In the genomic region with DNA sequence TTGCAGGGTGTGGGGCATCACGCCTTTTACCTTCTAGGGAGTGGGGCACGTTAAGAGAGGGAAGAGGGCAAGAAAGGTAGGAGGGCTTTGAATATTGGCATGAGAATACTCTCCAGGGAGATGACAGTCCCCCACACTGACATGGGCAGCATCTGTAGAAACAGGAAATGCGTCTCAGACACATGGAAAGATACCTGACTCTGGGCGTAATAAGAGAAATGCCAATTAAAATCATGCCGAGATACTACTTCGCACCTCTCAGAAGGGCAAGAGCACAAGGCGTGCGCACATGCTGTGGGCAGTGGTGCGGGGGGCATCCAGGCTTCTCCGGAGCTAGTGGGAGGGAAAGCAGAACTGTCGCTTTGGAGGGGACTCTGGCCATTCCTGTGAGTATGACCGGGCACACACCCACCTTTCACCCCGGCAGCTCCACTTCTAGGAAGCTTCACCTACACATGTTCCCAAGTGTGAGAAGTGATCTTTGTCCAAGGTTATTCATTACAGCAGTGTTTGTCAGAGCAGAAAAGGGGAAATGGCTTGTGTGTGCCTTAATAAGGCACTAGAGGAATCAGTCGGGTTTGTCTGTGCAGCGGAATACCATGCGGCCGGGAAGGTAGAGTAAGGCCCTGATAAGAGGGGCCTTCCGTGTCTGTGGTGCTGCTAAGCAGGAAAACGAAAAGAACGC, we compare ENCODE assay signal across 1 cellular context.
TF ChIP-seq lines count a peak whose summit lies in the region.

No MANE protein-coding gene starts in this region.

TF ChIP-seq in HepG2, 621 proteins besides CTCF, POLR2A, EP300 and RAD21 (continued from another document and continues in another):
- TF ChIP-seq ZBTB39 (CRISPR knock-in tag; IDR thresholded peaks at IDR 0.05) = no peak
- 0 out of 2 replicates have a peak, but pooled peaks have one; percentile 20 for TF ChIP-seq ELF3 (CRISPR knock-in tag; IDR thresholded peaks at IDR 0.05)
- peak; percentile 63 for TF ChIP-seq PAXIP1 (CRISPR knock-in tag; conservative IDR thresholded peaks at IDR 0.05)
- TF ChIP-seq ZMYM4 (CRISPR knock-in tag; IDR thresholded peaks at IDR 0.05) = 0 out of 2 replicates have a peak, but pooled peaks have one; percentile 24
- TF ChIP-seq ZNF687 (CRISPR knock-in tag; IDR thresholded peaks at IDR 0.05) = peak; percentile 49
- no peak for TF ChIP-seq IKZF1 (IDR thresholded peaks at IDR 0.05)
- peak; percentile 70 for TF ChIP-seq TBL1XR1 (IDR thresholded peaks at IDR 0.05; ENCODE audit: borderline replicate concordance, low read length, partially characterized antibody)
- TF ChIP-seq, protein P1, sequence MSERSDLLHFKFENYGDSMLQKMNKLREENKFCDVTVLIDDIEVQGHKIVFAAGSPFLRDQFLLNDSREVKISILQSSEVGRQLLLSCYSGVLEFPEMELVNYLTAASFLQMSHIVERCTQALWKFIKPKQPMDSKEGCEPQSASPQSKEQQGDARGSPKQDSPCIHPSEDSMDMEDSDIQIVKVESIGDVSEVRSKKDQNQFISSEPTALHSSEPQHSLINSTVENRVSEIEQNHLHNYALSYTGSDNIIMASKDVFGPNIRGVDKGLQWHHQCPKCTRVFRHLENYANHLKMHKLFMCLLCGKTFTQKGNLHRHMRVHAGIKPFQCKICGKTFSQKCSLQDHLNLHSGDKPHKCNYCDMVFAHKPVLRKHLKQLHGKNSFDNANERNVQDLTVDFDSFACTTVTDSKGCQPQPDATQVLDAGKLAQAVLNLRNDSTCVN (CRISPR knock-in tag; IDR thresholded peaks at IDR 0.05; ENCODE audit: borderline replicate concordance) = no peak
- peak; percentile 43; the same call in 1 of the 2 replicates for TF ChIP-seq TBX2 (CRISPR knock-in tag; IDR thresholded peaks at IDR 0.05; ENCODE audit: borderline replicate concordance)
- no peak for TF ChIP-seq ZNF446 (CRISPR knock-in tag; IDR thresholded peaks at IDR 0.05)
- no peak for TF ChIP-seq KLF12 (CRISPR knock-in tag; IDR thresholded peaks at IDR 0.05; ENCODE audit: borderline replicate concordance)
- 0 out of 2 replicates have a peak, but pooled peaks have one; percentile 3 for TF ChIP-seq ZBED4 (CRISPR knock-in tag; IDR thresholded peaks at IDR 0.05; ENCODE audit: borderline replicate concordance)
- peak; percentile 16; the same call in 1 of the 2 replicates for TF ChIP-seq NCOR1 (IDR thresholded peaks at IDR 0.05; ENCODE audit: borderline replicate concordance, low read length)
- TF ChIP-seq, protein P2, sequence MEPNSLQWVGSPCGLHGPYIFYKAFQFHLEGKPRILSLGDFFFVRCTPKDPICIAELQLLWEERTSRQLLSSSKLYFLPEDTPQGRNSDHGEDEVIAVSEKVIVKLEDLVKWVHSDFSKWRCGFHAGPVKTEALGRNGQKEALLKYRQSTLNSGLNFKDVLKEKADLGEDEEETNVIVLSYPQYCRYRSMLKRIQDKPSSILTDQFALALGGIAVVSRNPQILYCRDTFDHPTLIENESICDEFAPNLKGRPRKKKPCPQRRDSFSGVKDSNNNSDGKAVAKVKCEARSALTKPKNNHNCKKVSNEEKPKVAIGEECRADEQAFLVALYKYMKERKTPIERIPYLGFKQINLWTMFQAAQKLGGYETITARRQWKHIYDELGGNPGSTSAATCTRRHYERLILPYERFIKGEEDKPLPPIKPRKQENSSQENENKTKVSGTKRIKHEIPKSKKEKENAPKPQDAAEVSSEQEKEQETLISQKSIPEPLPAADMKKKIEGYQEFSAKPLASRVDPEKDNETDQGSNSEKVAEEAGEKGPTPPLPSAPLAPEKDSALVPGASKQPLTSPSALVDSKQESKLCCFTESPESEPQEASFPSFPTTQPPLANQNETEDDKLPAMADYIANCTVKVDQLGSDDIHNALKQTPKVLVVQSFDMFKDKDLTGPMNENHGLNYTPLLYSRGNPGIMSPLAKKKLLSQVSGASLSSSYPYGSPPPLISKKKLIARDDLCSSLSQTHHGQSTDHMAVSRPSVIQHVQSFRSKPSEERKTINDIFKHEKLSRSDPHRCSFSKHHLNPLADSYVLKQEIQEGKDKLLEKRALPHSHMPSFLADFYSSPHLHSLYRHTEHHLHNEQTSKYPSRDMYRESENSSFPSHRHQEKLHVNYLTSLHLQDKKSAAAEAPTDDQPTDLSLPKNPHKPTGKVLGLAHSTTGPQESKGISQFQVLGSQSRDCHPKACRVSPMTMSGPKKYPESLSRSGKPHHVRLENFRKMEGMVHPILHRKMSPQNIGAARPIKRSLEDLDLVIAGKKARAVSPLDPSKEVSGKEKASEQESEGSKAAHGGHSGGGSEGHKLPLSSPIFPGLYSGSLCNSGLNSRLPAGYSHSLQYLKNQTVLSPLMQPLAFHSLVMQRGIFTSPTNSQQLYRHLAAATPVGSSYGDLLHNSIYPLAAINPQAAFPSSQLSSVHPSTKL (CRISPR knock-in tag; IDR thresholded peaks at IDR 0.05) = peak; percentile 44; the same call in 1 of the 2 replicates
- TF ChIP-seq KAT8 (CRISPR knock-in tag; IDR thresholded peaks at IDR 0.05) = no peak
- TF ChIP-seq SAP130 (CRISPR knock-in tag; IDR thresholded peaks at IDR 0.05; ENCODE audit: low read depth) = peak; percentile 56
- peak; percentile 33 for TF ChIP-seq SALL1 (CRISPR knock-in tag; IDR thresholded peaks at IDR 0.05)
- no peak for TF ChIP-seq ZFP41 (CRISPR knock-in tag; IDR thresholded peaks at IDR 0.05; ENCODE audit: borderline replicate concordance)
- peak; percentile 35; the same call in 1 of the 2 replicates for TF ChIP-seq ZMYM3 (CRISPR knock-in tag; IDR thresholded peaks at IDR 0.05)
- TF ChIP-seq BCL6 (CRISPR knock-in tag; IDR thresholded peaks at IDR 0.05) = peak; percentile 89
- TF ChIP-seq, protein P3, sequence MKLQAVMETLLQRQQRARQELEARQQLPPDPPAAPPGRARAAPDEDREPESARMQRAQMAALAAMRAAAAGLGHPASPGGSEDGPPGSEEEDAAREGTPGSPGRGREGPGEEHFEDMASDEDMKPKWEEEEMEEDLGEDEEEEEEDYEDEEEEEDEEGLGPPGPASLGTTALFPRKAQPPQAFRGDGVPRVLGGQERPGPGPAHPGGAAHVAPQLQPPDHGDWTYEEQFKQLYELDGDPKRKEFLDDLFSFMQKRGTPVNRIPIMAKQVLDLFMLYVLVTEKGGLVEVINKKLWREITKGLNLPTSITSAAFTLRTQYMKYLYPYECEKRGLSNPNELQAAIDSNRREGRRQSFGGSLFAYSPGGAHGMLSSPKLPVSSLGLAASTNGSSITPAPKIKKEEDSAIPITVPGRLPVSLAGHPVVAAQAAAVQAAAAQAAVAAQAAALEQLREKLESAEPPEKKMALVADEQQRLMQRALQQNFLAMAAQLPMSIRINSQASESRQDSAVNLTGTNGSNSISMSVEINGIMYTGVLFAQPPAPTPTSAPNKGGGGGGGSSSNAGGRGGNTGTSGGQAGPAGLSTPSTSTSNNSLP (IDR thresholded peaks at IDR 0.05; ENCODE audit: low read depth, low read length) = no peak
- peak; percentile 22; the same call in 1 of the 2 replicates for TF ChIP-seq POGZ (CRISPR knock-in tag; IDR thresholded peaks at IDR 0.05)
- TF ChIP-seq ZBTB33 (CRISPR knock-in tag; IDR thresholded peaks at IDR 0.05) = peak; percentile 54
- peak; percentile 18; the same call in 1 of the 2 replicates for TF ChIP-seq ZFX (CRISPR knock-in tag; IDR thresholded peaks at IDR 0.05; ENCODE audit: low read depth)
- TF ChIP-seq SKI (IDR thresholded peaks at IDR 0.05; ENCODE audit: partially characterized antibody) = peak; percentile 78
- peak; percentile 78 for TF ChIP-seq SRF (IDR thresholded peaks at IDR 0.05; ENCODE audit: low read depth, low read length)
